In the genomic region with DNA sequence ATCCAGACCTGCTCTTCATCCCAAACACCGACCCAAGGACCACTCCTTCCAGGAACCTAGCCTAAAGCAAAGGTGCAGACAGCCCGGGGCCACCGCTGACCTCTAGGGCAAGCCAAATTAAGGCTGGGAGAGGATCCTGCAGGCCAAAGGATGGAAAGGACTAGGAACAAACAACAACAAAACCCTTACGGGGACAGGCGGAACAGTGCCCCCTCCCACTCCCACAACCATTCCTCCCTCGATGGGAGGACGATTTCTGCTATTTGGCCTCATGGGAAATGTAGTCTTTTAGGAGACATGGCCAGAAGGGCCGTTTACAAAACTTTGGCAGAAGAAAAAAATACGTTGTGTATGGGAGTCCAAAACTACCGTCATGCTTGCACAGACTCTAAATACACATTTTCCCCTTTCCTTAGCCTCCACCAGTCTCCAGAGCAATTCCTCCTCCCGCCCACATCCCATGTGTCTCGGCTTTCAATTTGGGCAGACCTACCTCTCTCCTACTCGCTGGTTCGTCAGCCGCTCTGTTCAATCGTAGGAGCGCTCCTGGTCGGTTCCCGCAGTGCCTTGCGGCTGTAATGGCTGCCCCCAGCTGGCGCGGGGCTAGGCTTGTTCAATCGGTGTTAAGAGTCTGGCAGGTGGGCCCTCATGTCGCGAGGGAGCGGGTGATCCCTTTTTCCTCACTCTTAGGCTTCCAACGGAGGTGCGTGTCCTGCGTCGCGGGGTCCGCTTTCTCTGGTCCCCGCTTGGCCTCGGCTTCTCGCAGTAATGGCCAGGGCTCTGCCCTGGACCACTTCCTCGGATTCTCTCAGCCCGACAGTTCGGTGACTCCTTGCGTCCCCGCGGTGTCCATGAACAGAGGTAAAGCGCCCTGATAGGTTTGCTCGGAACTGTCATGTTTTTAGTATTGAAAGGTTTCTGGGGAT, we compare ENCODE assay signal across 8 cellular contexts. TPM values are rescaled to one million over a fixed set of nuclear protein-coding genes. Genes with fewer than 3 reads are reported as not detected.
A peak's percentile ranks its signal among the peaks of the same experiment; 100 is the strongest.
DNase-seq lines count a peak whose midpoint lies in the region; ATAC-seq and TF ChIP-seq lines count a peak whose summit lies in the region.

ERAL1 (plus strand) TSS at position 560 of the 926 bp plus-strand sequence; CDS start at position 579, 19 bp downstream.

- intact Hi-C loops in cardiac septum (cut with DNase I) (no loop called here), transverse colon (cut with DNase I; ENCODE audit: low total_unique reads) (no loop called here)

- no peaks in the 10 kb centered on the region for H3K27me3 ChIP-seq in transverse colon

- H3K27ac ChIP-seq in adipose tissue (ENCODE audit: low read depth, low read length) (peak within 1 kb of the TSS; percentile 2), transverse colon (peak within 1 kb of the TSS; percentile 76 to 85 (median 81))

- peak; percentile 84 to 94 (median 90) for DNase-seq in NCI-H1417 (lab: John Stamatoyannopoulos, UW)
- peak; percentile 63 to 83 (median 75) for DNase-seq in T-helper 1 cell
- DNase-seq in cardiac septum (ENCODE audit: low spot score), result peak; percentile 94
- DNase-seq in pons (ENCODE audit: low spot score), result peak; percentile 89
- peak; percentile 87 for DNase-seq in transverse colon

- 0 to 2% (median 1%) methylated on average over 43 of the region's 43 CpGs for WGBS in adipose tissue, 3 donors
- WGBS in transverse colon (ENCODE audit: low coverage in 1 of 2), 2 donors, result 1 to 3% methylated on average over 7 to 43 of the region's 43 CpGs

- H3K4me1 ChIP-seq in transverse colon, result peaks cover 6 to 13% (median 11%) of the 10 kb centered on the region in 4 donors

- no peak for TF ChIP-seq EP300 in transverse colon (IDR thresholded peaks at IDR 0.05; ENCODE audit: low read depth)

- ATAC-seq in HG02678 (IDR thresholded peaks at IDR 0.05; ENCODE audit: unreplicated experiment), result peak; percentile 97

- no peak for TF ChIP-seq CTCF in transverse colon (IDR thresholded peaks at IDR 0.05)

- TF ChIP-seq POLR2A in GM10847 (IDR thresholded peaks at IDR 0.05; ENCODE audit: extremely low read depth, insufficient read length) (peak; percentile 81), transverse colon (IDR thresholded peaks at IDR 0.05) (peak; percentile 73)

- peaks cover 0 to 13% (median 4%) of the 10 kb centered on the region in 4 donors for H3K36me3 ChIP-seq in transverse colon

- in situ Hi-C loops in transverse colon (cut with MboI; ENCODE audit: low pct_ligation_motif_present in 1 of 4, low pct_unique_long_range_greater_than_20kb in 1 of 4, low sequenced_read_pairs in 3 of 4), result no loop called here

- H3K4me3 ChIP-seq in transverse colon, result peak within 1 kb of the TSS; percentile 54 to 81 (median 65)

- H3K9me3 ChIP-seq in transverse colon, result no peaks in the 10 kb centered on the region

RNA-seq across cellular contexts. Expression of gene ERAL1, which starts in this region (rescaled TPM):
- 10 to 100 TPM; 22.8 to 40.5 (median 34.1) TPM for polyA plus RNA-seq in adipose tissue
- total RNA-seq in cardiac septum, result 31.3 TPM
- total RNA-seq in transverse colon, result 10 to 100 TPM; 28.1 to 74.4 (median 47.3) TPM

Comparison
In these comparisons a context has a peak if more than half of its experiments do, and no peak if none do; other contexts are left out.
1. Peak in every context shown above with its lines: DNase-seq, ATAC-seq, H3K4me3 ChIP-seq and H3K27ac ChIP-seq.